Comparison of ENCODE assay signal across 8 cellular contexts in the genomic region with DNA sequence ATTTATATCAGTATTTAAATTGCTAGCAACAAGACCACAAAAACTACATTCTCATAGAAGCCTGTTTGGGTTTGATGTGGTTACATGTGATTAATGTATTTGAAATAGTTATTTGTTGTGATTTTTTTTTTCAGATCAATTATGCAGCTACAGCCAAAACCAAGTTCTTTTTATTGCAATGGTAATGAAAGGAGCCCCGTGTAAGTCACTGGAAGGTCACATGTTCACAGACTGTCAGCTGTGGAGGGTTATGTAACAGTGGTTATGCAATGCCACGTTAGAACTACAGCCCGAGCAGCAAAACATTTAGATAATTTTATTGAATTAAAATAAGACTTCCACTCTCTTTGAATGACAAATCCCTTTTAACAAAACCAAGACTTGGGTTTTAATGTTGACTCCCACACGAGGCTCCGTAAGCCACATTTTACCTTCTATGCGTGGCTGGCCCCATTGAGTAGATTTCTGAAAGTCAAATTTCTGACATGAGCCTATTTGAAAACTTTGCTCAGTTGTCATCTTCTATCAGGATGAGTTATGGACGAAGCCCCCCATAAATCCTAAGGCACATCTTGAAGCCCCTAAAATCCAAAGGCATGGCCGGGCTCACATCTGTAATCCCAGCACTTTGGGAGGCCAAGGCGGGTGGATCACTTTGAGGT. TPM values are rescaled to one million over a fixed set of nuclear protein-coding genes. Genes with fewer than 3 reads are reported as not detected.
DNase-seq lines count a peak whose midpoint lies in the region; ATAC-seq and TF ChIP-seq lines count a peak whose summit lies in the region.

No MANE protein-coding gene starts in this region.

- H4K20me1 ChIP-seq in H9 (ENCODE audit: control insufficient read depth, insufficient read depth, insufficient read length) = no peaks in the 10 kb centered on the region

- H2AK5ac ChIP-seq in H9 (ENCODE audit: insufficient read length, low read length) = no peak overlapping the region

- H3T11ph ChIP-seq in H9 (ENCODE audit: low read length) = no peak overlapping the region

- H3K9ac ChIP-seq in H9 (ENCODE audit: extremely low read depth, insufficient read length, low read length) (no peak overlapping the region), rectal smooth muscle tissue (ENCODE audit: low read length) (no peak overlapping the region)

- H2BK12ac ChIP-seq in H9 (ENCODE audit: insufficient read length, low read depth, low read length) = no peak overlapping the region

- DNase-seq in H9 (no peak), fibroblast of villous mesenchyme (ENCODE audit: low read depth) (peak; percentile 94), NCI-H2029 (lab: John Stamatoyannopoulos, UW) (no peak), NCI-H2196 treated with DMSO at 0.1 percent for 48 hours (lab: John Stamatoyannopoulos, UW; ENCODE audit: unreplicated experiment) (no peak)
- DNase-seq in activated CD8-positive, alpha-beta T cell treated with anti-CD3 and anti-CD28 coated beads, Interleukin-2, amount 10 ng/mL, durations not matched to agents 7 days and 5 days = peak; percentile 36

- H3K4me3 ChIP-seq in fibroblast of villous mesenchyme (ENCODE audit: low read depth, low read length) = no peak overlapping the region
- no peak overlapping the region for H3K4me3 ChIP-seq in rectal smooth muscle tissue (ENCODE audit: low read length)

- no peak overlapping the region for H3K23ac ChIP-seq in H9 (ENCODE audit: insufficient read length, low read depth, low read length)

- no peak overlapping the region for H2BK20ac ChIP-seq in H9 (ENCODE audit: low read depth, low read length, poor library complexity, severe bottlenecking)

- H3K36me3 ChIP-seq in rectal smooth muscle tissue (ENCODE audit: control insufficient read depth, insufficient read depth, low read length) = peaks cover 4% of the 10 kb centered on the region

- no peak overlapping the region for H2BK15ac ChIP-seq in H9 (ENCODE audit: low read depth, low read length)

- H3K9me3 ChIP-seq in H9 (ENCODE audit: control insufficient read depth, low read depth, low read length) = no peaks in the 10 kb centered on the region

- no peak overlapping the region for H3K4me3 Mint-ChIP-seq in H9
- H3K4me3 Mint-ChIP-seq in activated CD8-positive, alpha-beta T cell treated with anti-CD3 and anti-CD28 coated beads, Interleukin-2, amount 10 ng/mL, durations not matched to agents 7 days and 5 days = no peak overlapping the region

- H2BK5ac ChIP-seq in H9 (ENCODE audit: insufficient read length, low read length) = no peak overlapping the region

- no peak overlapping the region for H4K8ac ChIP-seq in H9 (replicated peaks; ENCODE audit: insufficient read length, low read depth, low read length)

- no CpG with 5 or more reads among the region's 9 CpGs for WGBS in H9 (ENCODE audit: extremely low coverage, insufficient read length, low lambda C conversion rate)

- no peak overlapping the region for H3K4me2 ChIP-seq in H9 (ENCODE audit: insufficient read depth, insufficient read length, low read length)

- peaks cover 24 to 26% of the 10 kb centered on the region in 2 experiments for H3K4me1 Mint-ChIP-seq in H9
- peaks cover 40% of the 10 kb centered on the region for H3K4me1 Mint-ChIP-seq in activated CD8-positive, alpha-beta T cell treated with anti-CD3 and anti-CD28 coated beads, Interleukin-2, amount 10 ng/mL, durations not matched to agents 7 days and 5 days (ENCODE audit: low read depth)

- no peak overlapping the region for H3K56ac ChIP-seq in H9 (ENCODE audit: insufficient read length, low read depth, low read length)

- no peaks in the 10 kb centered on the region for H3K27me3 Mint-ChIP-seq in H9 (ENCODE audit: low read depth)
- H3K27me3 Mint-ChIP-seq in activated CD8-positive, alpha-beta T cell treated with anti-CD3 and anti-CD28 coated beads, Interleukin-2, amount 10 ng/mL, durations not matched to agents 7 days and 5 days (ENCODE audit: low read depth) = no peaks in the 10 kb centered on the region

- no peak overlapping the region for H2AFZ ChIP-seq in H9 (ENCODE audit: low read length)

- H3K14ac ChIP-seq in H9 (ENCODE audit: insufficient read depth, low read length) = no peak overlapping the region

- H4K5ac ChIP-seq in H9 (ENCODE audit: insufficient read length, low read depth, low read length) = no peak overlapping the region

- no peak overlapping the region for H3K18ac ChIP-seq in H9 (ENCODE audit: insufficient read length, low read depth, low read length)

- no peaks in the 10 kb centered on the region for H3K23me2 ChIP-seq in H9 (ENCODE audit: insufficient read length, low read depth, low read length, poor library complexity, severe bottlenecking)

- H3K4me1 ChIP-seq in H9 (ENCODE audit: insufficient read depth, low read length) (peaks cover 2% of the 10 kb centered on the region; the same call in 1 of the 2 replicates), rectal smooth muscle tissue (ENCODE audit: control insufficient read depth, insufficient read depth, low read length) (peaks cover 17% of the 10 kb centered on the region)

- no peaks in the 10 kb centered on the region for H3K79me1 ChIP-seq in H9 (ENCODE audit: insufficient read depth, low read depth, low read length, poor library complexity, severe bottlenecking)

- H3K27me3 ChIP-seq in H9 (ENCODE audit: insufficient read depth, low read length) (no peaks in the 10 kb centered on the region), rectal smooth muscle tissue (ENCODE audit: control insufficient read depth, insufficient read depth, low read length) (no peaks in the 10 kb centered on the region)

- no peak overlapping the region for H3K4ac ChIP-seq in H9 (ENCODE audit: low read depth, low read length)

- no peaks in the 10 kb centered on the region for H3K79me2 ChIP-seq in H9 (ENCODE audit: insufficient read depth, low read length)

- H3K27ac ChIP-seq in H9 (ENCODE audit: insufficient read length, low read depth, low read length) = no peak overlapping the region
- peak overlapping the region; percentile 86 for H3K27ac ChIP-seq in rectal smooth muscle tissue (ENCODE audit: low read depth, low read length)

- no peak for TF ChIP-seq CTCF in H9 (conservative IDR thresholded peaks at IDR 0.05)
- TF ChIP-seq CTCF in fibroblast of villous mesenchyme (IDR thresholded peaks at IDR 0.05; ENCODE audit: insufficient read depth, low read depth, low read length) = no peak

- no peak overlapping the region for H4K91ac ChIP-seq in H9 (ENCODE audit: insufficient read length, low read depth, low read length)

- no peak overlapping the region for H2BK120ac ChIP-seq in H9 (ENCODE audit: low read depth, low read length, poor library complexity, severe bottlenecking)

- H3K9me3 Mint-ChIP-seq in H9 = no peaks in the 10 kb centered on the region
- H3K9me3 Mint-ChIP-seq in activated CD8-positive, alpha-beta T cell treated with anti-CD3 and anti-CD28 coated beads, Interleukin-2, amount 10 ng/mL, durations not matched to agents 7 days and 5 days (ENCODE audit: insufficient read depth) = no peaks in the 10 kb centered on the region

- ATAC-seq in activated CD8-positive, alpha-beta T cell treated with anti-CD3 and anti-CD28 coated beads, Interleukin-2, amount 10 ng/mL, durations not matched to agents 7 days and 5 days = no peak
- ATAC-seq in GM18511 (IDR thresholded peaks at IDR 0.05; ENCODE audit: unreplicated experiment) (no peak), HG02610 (IDR thresholded peaks at IDR 0.05; ENCODE audit: unreplicated experiment) (no peak)

- H3K36me3 Mint-ChIP-seq in H9 (ENCODE audit: insufficient read depth in 1 of 3, low read depth in 3 of 3) = peaks cover 4 to 44% (median 38%) of the 10 kb centered on the region in 3 experiments; a peak in 6 of 7 replicates
- peaks cover 39% of the 10 kb centered on the region for H3K36me3 Mint-ChIP-seq in activated CD8-positive, alpha-beta T cell treated with anti-CD3 and anti-CD28 coated beads, Interleukin-2, amount 10 ng/mL, durations not matched to agents 7 days and 5 days (ENCODE audit: low read depth)

- CTCF ChIA-PET in activated CD8-positive, alpha-beta T cell treated with anti-CD3 and anti-CD28 coated beads, Interleukin-2, amount 10 ng/mL, durations not matched to agents 7 days and 5 days (lab: Charles Lee) = interaction anchor here (0.7 to 3.1 kb wide), 6 partner anchors 9 to 107 kb away, joined by 3 to 11 read pairs (median 4); no protein-coding TSS in a partner anchor

- POLR2A ChIA-PET in activated CD8-positive, alpha-beta T cell treated with anti-CD3 and anti-CD28 coated beads, Interleukin-2, amount 10 ng/mL, durations not matched to agents 7 days and 5 days (lab: Charles Lee) = interaction anchor here (0.7 to 2.1 kb wide), 3 partner anchors 11 to 553 kb away, joined by 3 to 9 read pairs (median 3); partner anchors contain the start of gene SEC14L1

- peak overlapping the region in 2 of 3 experiments; percentile 67 to 78; a peak in 1 of 7 replicates for H3K27ac Mint-ChIP-seq in H9
- H3K27ac Mint-ChIP-seq in activated CD8-positive, alpha-beta T cell treated with anti-CD3 and anti-CD28 coated beads, Interleukin-2, amount 10 ng/mL, durations not matched to agents 7 days and 5 days = no peak overlapping the region

RNA-seq across cellular contexts. Expression of gene SEC14L1, which starts 41.8 kb away (rescaled TPM):
- total RNA-seq in H9 (2021) (58.6 and 62.1 TPM in 2 replicates), fibroblast of villous mesenchyme (51.2 and 101 TPM in 2 replicates)
- 10 to 100 TPM; 86.5 to 88.8 TPM for total RNA-seq in activated CD8-positive, alpha-beta T cell treated with anti-CD3 and anti-CD28 coated beads, Interleukin-2, amount 10 ng/mL, durations not matched to agents 7 days and 5 days

Comparison
In these comparisons a context has a peak if more than half of its experiments do, and no peak if none do; other contexts are left out.
1. DNase-seq: peak in activated CD8-positive, alpha-beta T cell treated with anti-CD3 and anti-CD28 coated beads, Interleukin-2, amount 10 ng/mL, durations not matched to agents 7 days and 5 days (single experiment) and fibroblast of villous mesenchyme (single experiment); none in H9 (single experiment), NCI-H2029 (single experiment) and NCI-H2196 treated with DMSO at 0.1 percent for 48 hours (single experiment).